8 cellular contexts compared by ENCODE assay signal in genomic region chr1:147669475-147670318, GRCh38. TPM values are rescaled to one million over a fixed set of nuclear protein-coding genes. Genes with fewer than 3 reads are reported as not detected.
DNase-seq lines count a peak whose midpoint lies in the region; ATAC-seq, FAIRE-seq and TF ChIP-seq lines count a peak whose summit lies in the region.

No MANE protein-coding gene starts in this region.

- ATAC-seq in CD4-positive, alpha-beta T cell (ENCODE audit: poor library complexity), result peak; percentile 37
- ATAC-seq in GM19324 (IDR thresholded peaks at IDR 0.05; ENCODE audit: low FRiP score, unreplicated experiment) (peak; percentile 40), HG03439 (IDR thresholded peaks at IDR 0.05; ENCODE audit: unreplicated experiment) (peak; percentile 34), omental fat pad (ENCODE audit: low FRiP score) (peak; percentile 63)

- H3K9me3 ChIP-seq in CD4-positive, alpha-beta T cell (ENCODE audit: control insufficient read depth, low read length), result no peaks in the 10 kb centered on the region

- H3K27ac ChIP-seq in CD4-positive, alpha-beta T cell (ENCODE audit: low read depth, low read length), result peak overlapping the region; percentile 25

- H3K4me3 Mint-ChIP-seq in CD4-positive, alpha-beta T cell, result peak overlapping the region; percentile 97
- H3K4me3 Mint-ChIP-seq in activated naive CD4-positive, alpha-beta T cell treated with anti-CD3 and anti-CD28 coated beads for 36 hours, result peak overlapping the region; percentile 85
- peak overlapping the region; percentile 90 for H3K4me3 Mint-ChIP-seq in glutamatergic neuron (ENCODE audit: unreplicated experiment)

- no peaks in the 10 kb centered on the region for H3K27me3 ChIP-seq in CD4-positive, alpha-beta T cell (ENCODE audit: control insufficient read depth, insufficient read depth, low read length)

- peaks cover 11% of the 10 kb centered on the region for H3K27me3 Mint-ChIP-seq in CD4-positive, alpha-beta T cell
- H3K27me3 Mint-ChIP-seq in activated naive CD4-positive, alpha-beta T cell treated with anti-CD3 and anti-CD28 coated beads for 36 hours (ENCODE audit: low read depth), result no peaks in the 10 kb centered on the region
- H3K27me3 Mint-ChIP-seq in glutamatergic neuron (ENCODE audit: unreplicated experiment), result no peaks in the 10 kb centered on the region

- H3K4me1 Mint-ChIP-seq in CD4-positive, alpha-beta T cell (ENCODE audit: low read depth), result peaks cover 28% of the 10 kb centered on the region
- H3K4me1 Mint-ChIP-seq in activated naive CD4-positive, alpha-beta T cell treated with anti-CD3 and anti-CD28 coated beads for 36 hours (ENCODE audit: low read depth), result peaks cover 16% of the 10 kb centered on the region
- no peaks in the 10 kb centered on the region for H3K4me1 Mint-ChIP-seq in glutamatergic neuron (ENCODE audit: low read depth, unreplicated experiment)

- FAIRE-seq in RCC 7860 (lab: Jason Lieb, UNC) (no peak), urothelium cell line (lab: Jason Lieb, UNC) (no peak)

- no peak for TF ChIP-seq CTCF in CD4-positive, alpha-beta T cell (IDR thresholded peaks at IDR 0.05)
- TF ChIP-seq CTCF in glutamatergic neuron (IDR thresholded peaks at IDR 0.05; ENCODE audit: partially characterized antibody, unreplicated experiment), result no peak
- no peak for TF ChIP-seq CTCF in omental fat pad (IDR thresholded peaks at IDR 0.05)

- CTCF ChIA-PET in CD4-positive, alpha-beta T cell (lab: Charles Lee), result interaction anchor here (1.8 kb wide), 1 partner anchor 30 kb away, joined by 6 read pairs; no protein-coding TSS in a partner anchor
- CTCF ChIA-PET in activated naive CD4-positive, alpha-beta T cell treated with anti-CD3 and anti-CD28 coated beads for 36 hours (lab: Charles Lee), result interaction anchor here (0.6 to 1.5 kb wide), 4 partner anchors 9 to 307 kb away, joined by 3 to 5 read pairs (median 4); no protein-coding TSS in a partner anchor

- no peaks in the 10 kb centered on the region for H3K9me3 Mint-ChIP-seq in CD4-positive, alpha-beta T cell
- no peaks in the 10 kb centered on the region for H3K9me3 Mint-ChIP-seq in activated naive CD4-positive, alpha-beta T cell treated with anti-CD3 and anti-CD28 coated beads for 36 hours
- H3K9me3 Mint-ChIP-seq in glutamatergic neuron (ENCODE audit: unreplicated experiment), result peaks cover 4% of the 10 kb centered on the region

- peaks cover 10% of the 10 kb centered on the region for H3K36me3 Mint-ChIP-seq in CD4-positive, alpha-beta T cell (ENCODE audit: low read depth)
- no peaks in the 10 kb centered on the region for H3K36me3 Mint-ChIP-seq in activated naive CD4-positive, alpha-beta T cell treated with anti-CD3 and anti-CD28 coated beads for 36 hours (ENCODE audit: low read depth)
- no peaks in the 10 kb centered on the region for H3K36me3 Mint-ChIP-seq in glutamatergic neuron (ENCODE audit: unreplicated experiment)

- peak overlapping the region; percentile 72 for H3K27ac Mint-ChIP-seq in CD4-positive, alpha-beta T cell
- peak overlapping the region; percentile 76 for H3K27ac Mint-ChIP-seq in activated naive CD4-positive, alpha-beta T cell treated with anti-CD3 and anti-CD28 coated beads for 36 hours
- no peak overlapping the region for H3K27ac Mint-ChIP-seq in glutamatergic neuron (ENCODE audit: unreplicated experiment)

- DNase-seq in CD4-positive, alpha-beta T cell, result peak in 9 of 10 experiments; percentile 5 to 50 (median 26)
- peak; percentile 31 for DNase-seq in RCC 7860 (ENCODE audit: low spot score)
- peak; percentile 63 for DNase-seq in activated naive CD4-positive, alpha-beta T cell treated with anti-CD3 and anti-CD28 coated beads for 36 hours
- peak; percentile 62 for DNase-seq in glutamatergic neuron
- DNase-seq in omental fat pad (ENCODE audit: low spot score), result no peak
- DNase-seq in urothelium cell line (ENCODE audit: low spot score), result peak; percentile 53

- intact Hi-C loops in CD4-positive, alpha-beta T cell (cut with DNase I, micrococcal nuclease), result no loop called here
- intact Hi-C loops in activated naive CD4-positive, alpha-beta T cell treated with anti-CD3 and anti-CD28 coated beads for 36 hours (cut with micrococcal nuclease), result loop anchor here (5.0 kb wide), 1 partner anchor 72 kb away; no protein-coding TSS in a partner anchor

- POLR2A ChIA-PET in CD4-positive, alpha-beta T cell (lab: Charles Lee), result interaction anchor here (0.7 to 2.2 kb wide), 12 partner anchors 9 to 594 kb away, joined by 3 to 19 read pairs (median 4); partner anchors contain the start of gene BCL9

RNA-seq across cellular contexts. Expression of gene ACP6, which starts 0.6 kb away (rescaled TPM):
- total RNA-seq in CD4-positive, alpha-beta T cell, result 1 to 10 TPM; 4.6 to 6.9 TPM
- total RNA-seq in activated naive CD4-positive, alpha-beta T cell treated with anti-CD3 and anti-CD28 coated beads for 36 hours, result 10 to 100 TPM; 14.4 to 16.3 TPM
- 3.5 TPM for total RNA-seq in glutamatergic neuron (ENCODE audit: unreplicated experiment)
- total RNA-seq in omental fat pad, result 10 to 100 TPM in 1 of 4 donors, 1 to 10 TPM in 3; 2.3 to 15.1 (median 5.9) TPM
